In genomic region chr22:32926600-32926999, GRCh38 we compare ENCODE assay signal across 8 cellular contexts.
DNase-seq lines count a peak whose midpoint lies in the region; ATAC-seq and TF ChIP-seq lines count a peak whose summit lies in the region.

No MANE protein-coding gene starts in this region.

- BruUV-seq in Panc1 (replicated peaks; lab: Mats Ljungman, UMichigan), result no TSS peak

- no peak overlapping the region for H3K27ac ChIP-seq in Panc1 (ENCODE audit: low read length)
- H3K27ac ChIP-seq in spleen, result no peak overlapping the region

- H3K4me3 ChIP-seq in Panc1 (ENCODE audit: low read depth in 2 of 2, low read length in 2 of 2) (no peak overlapping the region), fibroblast of mammary gland (ENCODE audit: control insufficient read depth, low read depth, low read length) (no peak overlapping the region), spleen (no peak overlapping the region)

- ATAC-seq in Panc1 (no peak), HG03175 (IDR thresholded peaks at IDR 0.05; ENCODE audit: unreplicated experiment) (no peak)

- H3K4me1 ChIP-seq in Panc1 (ENCODE audit: control insufficient read depth, insufficient read depth, low read length) (no peaks in the 10 kb centered on the region), spleen (no peaks in the 10 kb centered on the region)

- H3K9me3 ChIP-seq in Panc1 (ENCODE audit: control insufficient read depth, insufficient read depth, low read depth, low read length) (no peaks in the 10 kb centered on the region), spleen (no peaks in the 10 kb centered on the region)

- no peaks in the 10 kb centered on the region for H3K36me3 ChIP-seq in Panc1 (ENCODE audit: control insufficient read depth, insufficient read depth, low read length)
- H3K36me3 ChIP-seq in spleen, result no peaks in the 10 kb centered on the region

- POLR2A ChIA-PET in Panc1 (lab: Charles Lee), result interaction anchor here (0.6 kb wide), 1 partner anchor 281 kb away, joined by 5 read pairs; no protein-coding TSS in a partner anchor

- no peaks in the 10 kb centered on the region for H3K27me3 ChIP-seq in Panc1 (ENCODE audit: control insufficient read depth, insufficient read depth, low read length)
- H3K27me3 ChIP-seq in spleen (replicated peaks in 1 of 7), result no peaks in the 10 kb centered on the region

- CTCF ChIA-PET in Panc1 (lab: Charles Lee), result no interaction called here

- WGBS in spleen, 5 donors, result 29 to 48% (median 38%) methylated on average over 1 of the region's 1 CpG

- DNase-seq in SIG-M5 treated with dmso at 0.1 percent for 504 hours (lab: John Stamatoyannopoulos, UW; ENCODE audit: unreplicated experiment), result peak; percentile 16
- no peak for DNase-seq in SIG-M5 (lab: John Stamatoyannopoulos, UW)
- DNase-seq in Panc1 (ENCODE audit: low read depth, low spot score), result no peak
- peak; percentile 43 for DNase-seq in fibroblast of mammary gland (ENCODE audit: low read depth)
- no peak for DNase-seq in spleen
- no peak for DNase-seq in G401 (ENCODE audit: low spot score)
- DNase-seq in NCI-H1436 treated with DMSO at 0.1 percent for 48 hours (lab: John Stamatoyannopoulos, UW), result no peak

- no peak for TF ChIP-seq POLR2A in spleen (IDR thresholded peaks at IDR 0.05)

- in situ Hi-C loops in Panc1 (cut with HindIII; ENCODE audit: low pct_unique_long_range_greater_than_20kb, low sequenced_read_pairs), result no loop called here
- in situ Hi-C loops in G401 (cut with HindIII; ENCODE audit: low sequenced_read_pairs), result no loop called here

- intact Hi-C loops in Panc1 (cut with micrococcal nuclease; ENCODE audit: unreplicated experiment), result loop anchor here (10.0 kb wide), 1 partner anchor 58 kb away; no protein-coding TSS in a partner anchor
- intact Hi-C loops in spleen (cut with DNase I; ENCODE audit: low total_unique reads), result loop anchor here (10.0 kb wide), 1 partner anchor 58 kb away; no protein-coding TSS in a partner anchor

- TF ChIP-seq CTCF in Panc1 (IDR thresholded peaks at IDR 0.05) (peak; percentile 51), fibroblast of mammary gland (conservative IDR thresholded peaks at IDR 0.05; ENCODE audit: control insufficient read depth, insufficient read depth, low read depth, low read length) (peak; percentile 69), spleen (IDR thresholded peaks at IDR 0.05 in 8 of 11, conservative IDR thresholded peaks at IDR 0.05 in 3 of 11) (peak in 9 of 11 experiments; percentile 15 to 63 (median 47))

Comparison
In these comparisons a context has a peak if more than half of its experiments do, and no peak if none do; other contexts are left out.
1. DNase-seq: peak in SIG-M5 treated with dmso at 0.1 percent for 504 hours (single experiment) and fibroblast of mammary gland (single experiment); none in SIG-M5 (single experiment), Panc1 (single experiment), spleen (single experiment), G401 (single experiment) and NCI-H1436 treated with DMSO at 0.1 percent for 48 hours (single experiment).
2. Peak in every context shown above with its lines, with median percentiles within 50 percentile points of each other: CTCF ChIP-seq.